ENCODE assay signal across 15 cellular contexts in the genomic region with DNA sequence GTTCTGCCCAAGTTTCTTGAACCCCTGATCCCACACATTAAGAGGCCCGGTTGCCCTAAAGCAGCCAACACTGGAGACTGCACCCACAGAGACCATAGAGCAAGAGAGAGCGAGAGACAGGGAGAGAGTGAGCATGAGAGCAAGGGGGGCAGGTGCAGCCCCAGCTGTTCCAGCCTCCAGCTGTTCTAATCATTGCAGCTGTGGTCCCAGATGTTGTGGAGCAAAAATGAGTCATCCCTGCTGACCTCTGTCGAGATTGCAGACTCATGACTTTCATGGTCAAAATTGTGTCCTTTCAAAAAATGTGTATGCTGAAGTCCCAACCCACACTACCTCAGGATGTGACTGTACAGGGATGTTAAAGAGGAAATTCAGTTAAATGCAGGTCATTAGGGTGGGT.
"Had no signal": no experiment of that assay in that cellular context is flagged by ENCODE, and none has a peak within 500 bp of the region (broad histone marks: within the 10 kb centered on the region; RNA-seq: fewer than 3 reads in every experiment).

No MANE protein-coding gene starts in this region.

- H3K4me3 ChIP-seq: esophagus squamous epithelium, gastrocnemius medialis, psoas muscle, upper lobe of left lung had no signal

- H3K27me3 ChIP-seq: esophagus squamous epithelium, gastrocnemius medialis, upper lobe of left lung had no signal

- ATAC-seq: gastrocnemius medialis; natural killer cell treated with Interleukin-12 subunit alpha and Interleukin-12 subunit beta and Interleukin-15 and Interleukin-18, amount 100 ng/mL, for 72 hours had no signal

- H3K36me3 ChIP-seq: esophagus squamous epithelium, gastrocnemius medialis, upper lobe of left lung had no signal

- DNase-seq: activated CD4-positive, alpha-beta T cell treated with anti-CD3 and anti-CD28 coated beads, Interleukin-2, amount 50 U/mL, for 48 hours; activated CD4-positive, CD25-positive, alpha-beta regulatory T cell treated with anti-CD3 and anti-CD28 coated beads, Interleukin-2, amount 50 U/mL, for 72 hours; activated gamma-delta T cell treated with Interleukin-2 at 50 U/mL for 16 hours; activated naive CD8-positive, alpha-beta T cell treated with anti-CD3 and anti-CD28 coated beads for 36 hours; activated T-cell treated with anti-CD3 and anti-CD28 coated beads, Interleukin-2, amount 50 U/mL, for 48 hours; anterior cingulate cortex; esophagus squamous epithelium; gastrocnemius medialis; hippocampal formation; immature natural killer cell; occipital lobe; psoas muscle; stimulated activated CD4-positive, alpha-beta T cell treated with anti-CD3 and anti-CD28 coated beads, Interleukin-4, amount 100 ng/mL, for 1 hour; upper lobe of left lung had no signal

- H3K4me1 ChIP-seq: esophagus squamous epithelium, gastrocnemius medialis, psoas muscle, upper lobe of left lung had no signal

- H3K27ac ChIP-seq: esophagus squamous epithelium, gastrocnemius medialis, psoas muscle, upper lobe of left lung had no signal

- H3K9me3 ChIP-seq: esophagus squamous epithelium, gastrocnemius medialis, psoas muscle, upper lobe of left lung had no signal
